In genomic region chr1:19273844-19274531, GRCh38 we compare ENCODE assay signal across 7 cellular contexts. TPM values are rescaled to one million over a fixed set of nuclear protein-coding genes. Genes with fewer than 3 reads are reported as not detected.
DNase-seq lines count a peak whose midpoint lies in the region; ATAC-seq and TF ChIP-seq lines count a peak whose summit lies in the region.
"Not testable (repeated sequence)": the region's sequence is repeated elsewhere in the genome, so short reads cannot be mapped to it uniquely, and the experiment has no call there.

No MANE protein-coding gene starts in this region.

- H3K4ac ChIP-seq in neuronal stem cell (ENCODE audit: low read length), result not testable (repeated sequence)

- intact Hi-C loops in heart right ventricle (cut with DNase I); left lung (cut with DNase I): not testable (repeated sequence)

- not testable (repeated sequence) for H3K79me1 ChIP-seq in neuronal stem cell (ENCODE audit: low read depth, low read length)

- H4K91ac ChIP-seq in neuronal stem cell (ENCODE audit: low read depth, low read length, poor library complexity), result not testable (repeated sequence)

- not testable (repeated sequence) for H3K4me3 Mint-ChIP-seq in effector memory CD8-positive, alpha-beta T cell; stimulated activated naive B cell treated with anti-CD40 and anti-IgM and Interleukin-4, amounts not matched to agents 10 μg/mL and 1 μg/mL and 100 μg/mL, for 72 hours

- not testable (repeated sequence) for H3K4me2 ChIP-seq in neuronal stem cell (ENCODE audit: insufficient read depth, low read length, poor library complexity, severe bottlenecking)

- not testable (repeated sequence) for H2BK5ac ChIP-seq in neuronal stem cell (ENCODE audit: low read length)

- not testable (repeated sequence) for H3K36me3 Mint-ChIP-seq in effector memory CD8-positive, alpha-beta T cell (ENCODE audit: insufficient read depth)
- H3K36me3 Mint-ChIP-seq in stimulated activated naive B cell treated with anti-CD40 and anti-IgM and Interleukin-4, amounts not matched to agents 10 μg/mL and 1 μg/mL and 100 μg/mL, for 72 hours, result peaks cover 6 to 11% of the 10 kb centered on the region in 2 donors

- not testable (repeated sequence) for H3K18ac ChIP-seq in neuronal stem cell (ENCODE audit: low read length)

- H3K27ac Mint-ChIP-seq in effector memory CD8-positive, alpha-beta T cell; stimulated activated naive B cell treated with anti-CD40 and anti-IgM and Interleukin-4, amounts not matched to agents 10 μg/mL and 1 μg/mL and 100 μg/mL, for 72 hours: not testable (repeated sequence)

- 11% methylated on average over 49 of the region's 66 CpGs for WGBS in HUES64
- WGBS in heart right ventricle, 2 donors, result 15 to 16% methylated on average over 39 to 52 of the region's 66 CpGs
- WGBS in neuronal stem cell (ENCODE audit: extremely low coverage in 2 of 2, insufficient read length in 2 of 2, insufficient replicate concordance in 1 of 2), 2 donors, result no CpG with 5 or more reads among the region's 66 CpGs

- peak; percentile 65 for ATAC-seq in effector memory CD8-positive, alpha-beta T cell (replicated peaks)
- ATAC-seq in heart right ventricle (peak in 7 of 8 donors; percentile 27 to 70 (median 57)), left lung (peak; percentile 77)
- peak; percentile 36 to 54 for ATAC-seq in stimulated activated naive B cell treated with anti-CD40 and anti-IgM and Interleukin-4, amounts not matched to agents 10 μg/mL and 1 μg/mL and 100 μg/mL, for 72 hours (replicated peaks)

- not testable (repeated sequence) for H2AFZ ChIP-seq in neuronal stem cell (ENCODE audit: low read length)

- not testable (repeated sequence) for H2BK12ac ChIP-seq in neuronal stem cell (ENCODE audit: low read length)

- not testable (repeated sequence) for H3K9ac ChIP-seq in HUES64 (ENCODE audit: low read depth, low read length)
- peak overlapping the region; percentile 60 for H3K9ac ChIP-seq in neuronal stem cell (ENCODE audit: low read depth, low read length, poor library complexity)

- peak; percentile 52 for DNase-seq in activated effector memory CD4-positive, alpha-beta T cell treated with anti-CD3 and anti-CD28 coated beads, Interleukin-2, amount 50 U/mL, for 16 hours
- not testable (repeated sequence) for DNase-seq in effector memory CD8-positive, alpha-beta T cell; heart right ventricle; left lung; neuronal stem cell (ENCODE audit: low spot score); stimulated activated naive B cell treated with anti-CD40 and anti-IgM and Interleukin-4, amounts not matched to agents 10 μg/mL and 1 μg/mL and 100 μg/mL, for 72 hours

- H3K36me3 ChIP-seq in HUES64 (ENCODE audit: insufficient read depth, low read length); heart right ventricle; left lung; neuronal stem cell (replicated peaks in 1 of 2; ENCODE audit: control insufficient read depth in 2 of 2, insufficient read depth in 2 of 2, low read length in 2 of 2): not testable (repeated sequence)

- not testable (repeated sequence) for H3K9me3 ChIP-seq in HUES64 (ENCODE audit: insufficient read depth, low read depth, low read length); neuronal stem cell (replicated peaks in 1 of 2; ENCODE audit: control insufficient read depth in 2 of 2, insufficient read depth in 1 of 2, low read depth in 1 of 2, low read length in 2 of 2)
- H3K9me3 ChIP-seq in heart right ventricle (peaks cover 0 to 30% (median 7%) of the 10 kb centered on the region in 11 donors), left lung (peaks cover 0 to 10% of the 10 kb centered on the region in 2 donors)

- not testable (repeated sequence) for H4K8ac ChIP-seq in neuronal stem cell (ENCODE audit: low read depth, low read length)

- not testable (repeated sequence) for H3K4me1 Mint-ChIP-seq in effector memory CD8-positive, alpha-beta T cell (ENCODE audit: low read depth in 2 of 2); stimulated activated naive B cell treated with anti-CD40 and anti-IgM and Interleukin-4, amounts not matched to agents 10 μg/mL and 1 μg/mL and 100 μg/mL, for 72 hours

- H3K4me3 ChIP-seq in HUES64 (ENCODE audit: low read length) (peak overlapping the region; percentile 46), heart right ventricle (peak overlapping the region in 6 of 10 donors; percentile 6 to 22 (median 15))
- H3K4me3 ChIP-seq in left lung; neuronal stem cell (ENCODE audit: low read length in 2 of 2): not testable (repeated sequence)

- TF ChIP-seq CTCF in heart right ventricle (IDR thresholded peaks at IDR 0.05); left lung (IDR thresholded peaks at IDR 0.05): not testable (repeated sequence)

- H2AK5ac ChIP-seq in neuronal stem cell (ENCODE audit: low read depth, low read length), result not testable (repeated sequence)

- H3K4me1 ChIP-seq in HUES64 (ENCODE audit: insufficient read depth, low read length); heart right ventricle; left lung; neuronal stem cell (ENCODE audit: control insufficient read depth in 2 of 2, insufficient read depth in 1 of 2, low read depth in 1 of 2, low read length in 2 of 2): not testable (repeated sequence)

- not testable (repeated sequence) for H2BK120ac ChIP-seq in neuronal stem cell (ENCODE audit: low read depth, low read length)

- H3K27me3 ChIP-seq in HUES64 (ENCODE audit: insufficient read depth, low read length), result peaks cover 31% of the 10 kb centered on the region
- H3K27me3 ChIP-seq in heart right ventricle, result peaks cover 0 to 20% (median 7%) of the 10 kb centered on the region in 7 donors
- peaks cover 3 to 26% of the 10 kb centered on the region in 2 donors for H3K27me3 ChIP-seq in left lung
- H3K27me3 ChIP-seq in neuronal stem cell (ENCODE audit: control insufficient read depth in 3 of 3, insufficient read depth in 3 of 3, low read depth in 1 of 3, low read length in 3 of 3), result not testable (repeated sequence)

- H3K9me3 Mint-ChIP-seq in effector memory CD8-positive, alpha-beta T cell; stimulated activated naive B cell treated with anti-CD40 and anti-IgM and Interleukin-4, amounts not matched to agents 10 μg/mL and 1 μg/mL and 100 μg/mL, for 72 hours: not testable (repeated sequence)

- H2BK15ac ChIP-seq in neuronal stem cell (ENCODE audit: low read length), result not testable (repeated sequence)

- not testable (repeated sequence) for H3K23ac ChIP-seq in neuronal stem cell (ENCODE audit: low read depth, low read length, poor library complexity)

- not testable (repeated sequence) for H3K27ac ChIP-seq in HUES64 (ENCODE audit: low read depth, low read length); heart right ventricle; left lung; neuronal stem cell (replicated peaks; ENCODE audit: low read length)

- H3K14ac ChIP-seq in neuronal stem cell (ENCODE audit: low read length), result not testable (repeated sequence)

- H3K27me3 Mint-ChIP-seq in effector memory CD8-positive, alpha-beta T cell, result peaks cover 10 to 37% of the 10 kb centered on the region in 2 donors
- H3K27me3 Mint-ChIP-seq in stimulated activated naive B cell treated with anti-CD40 and anti-IgM and Interleukin-4, amounts not matched to agents 10 μg/mL and 1 μg/mL and 100 μg/mL, for 72 hours, result peaks cover 15 to 23% of the 10 kb centered on the region in 2 donors

RNA-seq across cellular contexts. Expression of gene AKR7A3, which starts 14.6 kb away (rescaled TPM):
- polyA plus RNA-seq in HUES64 (2013, experiment 1 of 2), result 0.15 TPM
- polyA plus RNA-seq in HUES64 (2013, experiment 2 of 2), result 0.25 TPM
- total RNA-seq in heart right ventricle, result under 1 TPM in 8 of 10 donors, not detected in 2; 0.13 to 0.42 (median 0.24) TPM
- under 1 TPM; 0.22 to 0.66 TPM for polyA plus RNA-seq in heart right ventricle
- under 1 TPM; 0.26 to 0.52 TPM for total RNA-seq in left lung
- 0.71 TPM for polyA plus RNA-seq in neuronal stem cell (2013, experiment 1 of 2)
- 0.62 TPM for polyA plus RNA-seq in neuronal stem cell (2013, experiment 2 of 2)

RNA-seq across cellular contexts. Expression of gene MRTO4, which starts 22.4 kb away (rescaled TPM):
- 53.6 TPM for polyA plus RNA-seq in HUES64 (2013, experiment 1 of 2)
- 38.8 TPM for polyA plus RNA-seq in HUES64 (2013, experiment 2 of 2)
- 10 to 100 TPM in 7 of 10 donors, 1 to 10 TPM in 3; 8.4 to 21.0 (median 12.0) TPM for total RNA-seq in heart right ventricle
- 10 to 100 TPM; 25.8 to 52.2 TPM for polyA plus RNA-seq in heart right ventricle
- total RNA-seq in left lung, result 10 to 100 TPM; 17.6 to 34.6 TPM
- 29.5 TPM for polyA plus RNA-seq in neuronal stem cell (2013, experiment 1 of 2)
- 28.5 TPM for polyA plus RNA-seq in neuronal stem cell (2013, experiment 2 of 2)

RNA-seq across cellular contexts. Expression of gene EMC1, which starts 22.7 kb away (rescaled TPM):
- polyA plus RNA-seq in HUES64 (2013, experiment 1 of 2), result 27.2 TPM
- polyA plus RNA-seq in HUES64 (2013, experiment 2 of 2), result 24.2 TPM
- 10 to 100 TPM; 23.6 to 33.2 (median 27.6) TPM for total RNA-seq in heart right ventricle
- polyA plus RNA-seq in heart right ventricle, result 10 to 100 TPM; 14.9 to 15.7 TPM
- 10 to 100 TPM; 43.7 to 53.7 TPM for total RNA-seq in left lung
- polyA plus RNA-seq in neuronal stem cell (2013, experiment 1 of 2), result 19.9 TPM
- polyA plus RNA-seq in neuronal stem cell (2013, experiment 2 of 2), result 21.2 TPM

RNA-seq across cellular contexts. Expression of gene AKR7A2, which starts 38.0 kb away (rescaled TPM):
- polyA plus RNA-seq in HUES64 (2013, experiment 1 of 2), result 31.5 TPM
- polyA plus RNA-seq in HUES64 (2013, experiment 2 of 2), result 36.6 TPM
- 10 to 100 TPM; 30.6 to 48.5 (median 43.3) TPM for total RNA-seq in heart right ventricle
- 10 to 100 TPM in 1 of 2 donors, 1 to 10 TPM in 1; 6.8 to 26.2 TPM for polyA plus RNA-seq in heart right ventricle
- total RNA-seq in left lung, result 10 to 100 TPM; 43.2 to 62.8 TPM
- polyA plus RNA-seq in neuronal stem cell (2013, experiment 1 of 2), result 43.2 TPM
- polyA plus RNA-seq in neuronal stem cell (2013, experiment 2 of 2), result 43.8 TPM

RNA-seq across cellular contexts. Expression of gene SLC66A1, which starts 38.1 kb away (rescaled TPM):
- polyA plus RNA-seq in HUES64 (2013, experiment 1 of 2), result 16.4 TPM
- 14.8 TPM for polyA plus RNA-seq in HUES64 (2013, experiment 2 of 2)
- 1 to 10 TPM; 4.2 to 7.8 (median 6.5) TPM for total RNA-seq in heart right ventricle
- polyA plus RNA-seq in heart right ventricle, result 10 to 100 TPM; 16.9 to 18.0 TPM
- 10 to 100 TPM; 16.4 to 21.1 TPM for total RNA-seq in left lung
- 11.4 TPM for polyA plus RNA-seq in neuronal stem cell (2013, experiment 1 of 2)
- 11.4 TPM for polyA plus RNA-seq in neuronal stem cell (2013, experiment 2 of 2)
